ENCODE assay signal across 23 cellular contexts in genomic region chr5:96084874-96085545, GRCh38.
DNase-seq lines count a peak whose midpoint lies in the region; ATAC-seq and TF ChIP-seq lines count a peak whose summit lies in the region.
"Had no signal": no experiment of that assay in that cellular context is flagged by ENCODE, and none has a peak within 500 bp of the region (broad histone marks: within the 10 kb centered on the region; RNA-seq: fewer than 3 reads in every experiment).

No MANE protein-coding gene starts in this region.

- no peak overlapping the region for H3K27ac Mint-ChIP-seq in endothelial cell (ENCODE audit: unreplicated experiment)
- H3K27ac Mint-ChIP-seq: activated naive CD8-positive, alpha-beta T cell treated with anti-CD3 and anti-CD28 coated beads, Interleukin-2, amount 50 U/mL, for 24 hours; activated T-helper 17 cell treated with anti-CD3 and anti-CD28 coated beads, Interleukin-2, amount 50 U/mL, for 72 hours; T-helper 2 cell treated with Interferon-gamma antibody and Interleukin-4, amounts not matched to agents 5 μg/mL and 100 μg/mL, for 36 hours had no signal

- H3K4me1 Mint-ChIP-seq in endothelial cell (ENCODE audit: unreplicated experiment) = peaks cover 13% of the 10 kb centered on the region

- no peak for TF ChIP-seq CTCF in endothelial cell (IDR thresholded peaks at IDR 0.05; ENCODE audit: unreplicated experiment)

- no peaks in the 10 kb centered on the region for H3K27me3 Mint-ChIP-seq in endothelial cell (ENCODE audit: unreplicated experiment)
- H3K27me3 Mint-ChIP-seq: activated T-helper 17 cell treated with anti-CD3 and anti-CD28 coated beads, Interleukin-2, amount 50 U/mL, for 72 hours had no signal

- H3K4me3 ChIP-seq in HUES6 (ENCODE audit: low read depth, low read length) = no peak overlapping the region
- H3K4me3 ChIP-seq: GM12878, sigmoid colon, suprapubic skin had no signal

- H3K9me3 Mint-ChIP-seq in endothelial cell (ENCODE audit: unreplicated experiment) = no peaks in the 10 kb centered on the region
- H3K9me3 Mint-ChIP-seq: activated naive CD8-positive, alpha-beta T cell treated with anti-CD3 and anti-CD28 coated beads, Interleukin-2, amount 50 U/mL, for 24 hours; activated T-helper 17 cell treated with anti-CD3 and anti-CD28 coated beads, Interleukin-2, amount 50 U/mL, for 72 hours; T-helper 2 cell treated with Interferon-gamma antibody and Interleukin-4, amounts not matched to agents 5 μg/mL and 100 μg/mL, for 36 hours had no signal

- H3K4me1 ChIP-seq in HUES6 (ENCODE audit: control insufficient read depth, insufficient read depth, low read length) = peaks cover 63% of the 10 kb centered on the region
- H3K4me1 ChIP-seq: Caco-2, sigmoid colon had no signal

- no peaks in the 10 kb centered on the region for H3K9me3 ChIP-seq in HUES6 (ENCODE audit: control insufficient read depth, insufficient read depth, low read depth, low read length)
- H3K9me3 ChIP-seq: Caco-2, sigmoid colon, suprapubic skin had no signal

- DNase-seq in EH (ENCODE audit: low read depth) (peak; percentile 26), amniotic epithelial cell (ENCODE audit: low read depth) (peak; percentile 59), left lobe of liver (ENCODE audit: low spot score) (no peak), endothelial cell (ENCODE audit: low spot score) (no peak)
- DNase-seq: activated naive CD8-positive, alpha-beta T cell treated with anti-CD3 and anti-CD28 coated beads, Interleukin-2, amount 50 U/mL, for 24 hours; Caco-2; central memory CD4-positive, alpha-beta T cell; effector memory CD4-positive, alpha-beta T cell; hypothalamus; KG1; NCI-H1105 treated with DMSO at 0.1 percent for 48 hours; NCI-H2227 treated with DMSO at 0.1 percent for 48 hours; nucleus accumbens; sigmoid colon; stimulated activated CD4-positive, alpha-beta T cell treated with anti-CD3 and anti-CD28 coated beads, Interleukin-2, amount 100 ng/mL, for 24 hours had no signal

- H3K27ac ChIP-seq in HUES6 (ENCODE audit: low read depth, low read length) = peak overlapping the region; percentile 6; the same call in 1 of the 2 replicates
- H3K27ac ChIP-seq: sigmoid colon had no signal

- no peaks in the 10 kb centered on the region for H3K36me3 Mint-ChIP-seq in endothelial cell (ENCODE audit: low read depth, unreplicated experiment)

- ATAC-seq in left lobe of liver (peak; percentile 70), GM19455 (IDR thresholded peaks at IDR 0.05; ENCODE audit: unreplicated experiment) (no peak), HG02763 (IDR thresholded peaks at IDR 0.05; ENCODE audit: unreplicated experiment) (no peak), HG02798 (IDR thresholded peaks at IDR 0.05; ENCODE audit: poor library complexity, unreplicated experiment) (no peak)
- ATAC-seq: activated naive CD8-positive, alpha-beta T cell treated with anti-CD3 and anti-CD28 coated beads, Interleukin-2, amount 50 U/mL, for 24 hours; activated T-helper 17 cell treated with anti-CD3 and anti-CD28 coated beads, Interleukin-2, amount 50 U/mL, for 72 hours; GM12878 had no signal

- H3K9ac ChIP-seq in HUES6 (ENCODE audit: low read length) = no peak overlapping the region

- H3K27me3 ChIP-seq in HUES6 (ENCODE audit: control insufficient read depth, insufficient read depth, low read length) = no peaks in the 10 kb centered on the region
- H3K27me3 ChIP-seq: sigmoid colon, suprapubic skin had no signal

- no peak overlapping the region for H3K4me3 Mint-ChIP-seq in endothelial cell (ENCODE audit: unreplicated experiment)
- H3K4me3 Mint-ChIP-seq: activated naive CD8-positive, alpha-beta T cell treated with anti-CD3 and anti-CD28 coated beads, Interleukin-2, amount 50 U/mL, for 24 hours; activated T-helper 17 cell treated with anti-CD3 and anti-CD28 coated beads, Interleukin-2, amount 50 U/mL, for 72 hours; T-helper 2 cell treated with Interferon-gamma antibody and Interleukin-4, amounts not matched to agents 5 μg/mL and 100 μg/mL, for 36 hours had no signal

- H3K36me3 ChIP-seq in HUES6 (ENCODE audit: control insufficient read depth, insufficient read depth, low read length) = no peaks in the 10 kb centered on the region
- H3K36me3 ChIP-seq: sigmoid colon, suprapubic skin had no signal

Comparison
In these comparisons a context has a peak if more than half of its experiments do, and no peak if none do; other contexts are left out.
1. DNase-seq: peak in EH (single experiment) and amniotic epithelial cell (single experiment); none in left lobe of liver (single experiment) and endothelial cell (single experiment).